In the genomic region with DNA sequence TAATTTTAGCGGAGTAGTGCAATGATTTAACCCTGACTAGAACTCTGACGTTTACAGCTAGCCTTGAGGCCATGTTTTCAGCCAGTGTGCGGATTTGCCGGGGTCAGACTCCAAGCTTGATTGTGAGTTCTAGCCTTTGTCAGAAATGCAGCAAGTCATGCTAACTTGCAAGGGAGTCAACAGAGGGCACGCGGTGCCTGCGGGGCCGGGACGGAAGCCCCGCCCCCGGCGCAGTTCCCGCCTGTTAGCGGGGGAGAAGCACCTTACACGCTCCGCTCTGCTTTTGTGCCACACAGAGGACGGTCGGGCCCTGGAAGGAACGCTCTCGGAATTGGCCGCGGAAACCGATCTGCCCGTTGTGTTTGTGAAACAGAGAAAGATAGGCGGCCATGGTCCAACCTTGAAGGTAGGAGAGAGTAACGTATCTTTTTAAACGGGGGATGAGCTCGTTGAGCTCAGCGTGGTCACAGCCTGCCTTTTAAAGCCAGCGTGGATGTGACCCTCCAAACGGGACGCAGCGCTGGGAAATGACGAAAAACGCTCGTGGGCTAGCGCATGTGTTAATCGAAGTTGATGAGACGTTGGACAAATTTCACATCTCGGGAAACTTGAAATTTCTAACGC, we compare ENCODE assay signal across 1 cellular context.
TF ChIP-seq lines count a peak whose summit lies in the region.

No MANE protein-coding gene starts in this region.

TF ChIP-seq in K562, 482 proteins besides CTCF, POLR2A, EP300 and RAD21 (continued from another document):
- TF ChIP-seq, protein P1, sequence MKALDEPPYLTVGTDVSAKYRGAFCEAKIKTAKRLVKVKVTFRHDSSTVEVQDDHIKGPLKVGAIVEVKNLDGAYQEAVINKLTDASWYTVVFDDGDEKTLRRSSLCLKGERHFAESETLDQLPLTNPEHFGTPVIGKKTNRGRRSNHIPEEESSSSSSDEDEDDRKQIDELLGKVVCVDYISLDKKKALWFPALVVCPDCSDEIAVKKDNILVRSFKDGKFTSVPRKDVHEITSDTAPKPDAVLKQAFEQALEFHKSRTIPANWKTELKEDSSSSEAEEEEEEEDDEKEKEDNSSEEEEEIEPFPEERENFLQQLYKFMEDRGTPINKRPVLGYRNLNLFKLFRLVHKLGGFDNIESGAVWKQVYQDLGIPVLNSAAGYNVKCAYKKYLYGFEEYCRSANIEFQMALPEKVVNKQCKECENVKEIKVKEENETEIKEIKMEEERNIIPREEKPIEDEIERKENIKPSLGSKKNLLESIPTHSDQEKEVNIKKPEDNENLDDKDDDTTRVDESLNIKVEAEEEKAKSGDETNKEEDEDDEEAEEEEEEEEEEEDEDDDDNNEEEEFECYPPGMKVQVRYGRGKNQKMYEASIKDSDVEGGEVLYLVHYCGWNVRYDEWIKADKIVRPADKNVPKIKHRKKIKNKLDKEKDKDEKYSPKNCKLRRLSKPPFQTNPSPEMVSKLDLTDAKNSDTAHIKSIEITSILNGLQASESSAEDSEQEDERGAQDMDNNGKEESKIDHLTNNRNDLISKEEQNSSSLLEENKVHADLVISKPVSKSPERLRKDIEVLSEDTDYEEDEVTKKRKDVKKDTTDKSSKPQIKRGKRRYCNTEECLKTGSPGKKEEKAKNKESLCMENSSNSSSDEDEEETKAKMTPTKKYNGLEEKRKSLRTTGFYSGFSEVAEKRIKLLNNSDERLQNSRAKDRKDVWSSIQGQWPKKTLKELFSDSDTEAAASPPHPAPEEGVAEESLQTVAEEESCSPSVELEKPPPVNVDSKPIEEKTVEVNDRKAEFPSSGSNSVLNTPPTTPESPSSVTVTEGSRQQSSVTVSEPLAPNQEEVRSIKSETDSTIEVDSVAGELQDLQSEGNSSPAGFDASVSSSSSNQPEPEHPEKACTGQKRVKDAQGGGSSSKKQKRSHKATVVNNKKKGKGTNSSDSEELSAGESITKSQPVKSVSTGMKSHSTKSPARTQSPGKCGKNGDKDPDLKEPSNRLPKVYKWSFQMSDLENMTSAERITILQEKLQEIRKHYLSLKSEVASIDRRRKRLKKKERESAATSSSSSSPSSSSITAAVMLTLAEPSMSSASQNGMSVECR (CRISPR knock-in tag; IDR thresholded peaks at IDR 0.05), result peak; percentile 84
- peak; percentile 97 to 98 for TF ChIP-seq FOXK2 (conservative IDR thresholded peaks at IDR 0.05 in 1 of 2, IDR thresholded peaks at IDR 0.05 in 1 of 2; ENCODE audit: low read depth in 2 of 2)
- TF ChIP-seq POLR2B (IDR thresholded peaks at IDR 0.05; ENCODE audit: low read depth, partially characterized antibody), result peak; percentile 47
- TF ChIP-seq ARID1B (IDR thresholded peaks at IDR 0.05), result no peak; the same call in 1 of the 2 replicates
- no peak for TF ChIP-seq ZNF764 (CRISPR knock-in tag; IDR thresholded peaks at IDR 0.05; ENCODE audit: low read depth)
- no peak for TF ChIP-seq ZFPM2 (CRISPR knock-in tag; IDR thresholded peaks at IDR 0.05)
- TF ChIP-seq, protein P2, sequence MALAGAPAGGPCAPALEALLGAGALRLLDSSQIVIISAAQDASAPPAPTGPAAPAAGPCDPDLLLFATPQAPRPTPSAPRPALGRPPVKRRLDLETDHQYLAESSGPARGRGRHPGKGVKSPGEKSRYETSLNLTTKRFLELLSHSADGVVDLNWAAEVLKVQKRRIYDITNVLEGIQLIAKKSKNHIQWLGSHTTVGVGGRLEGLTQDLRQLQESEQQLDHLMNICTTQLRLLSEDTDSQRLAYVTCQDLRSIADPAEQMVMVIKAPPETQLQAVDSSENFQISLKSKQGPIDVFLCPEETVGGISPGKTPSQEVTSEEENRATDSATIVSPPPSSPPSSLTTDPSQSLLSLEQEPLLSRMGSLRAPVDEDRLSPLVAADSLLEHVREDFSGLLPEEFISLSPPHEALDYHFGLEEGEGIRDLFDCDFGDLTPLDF (CRISPR knock-in tag; IDR thresholded peaks at IDR 0.05), result peak; percentile 93
- TF ChIP-seq TBP (optimal IDR thresholded peaks at IDR 0.05; ENCODE audit: low read depth, low read length), result peak; percentile 92
- 0 out of 2 replicates have a peak, but pooled peaks have one; percentile 69 for TF ChIP-seq GTF2F1 (IDR thresholded peaks at IDR 0.05; ENCODE audit: low read depth, low read length)
- TF ChIP-seq KDM5B (IDR thresholded peaks at IDR 0.05; ENCODE audit: insufficient replicate concordance, low read depth, low read length), result peak; percentile 81
- TF ChIP-seq PML (IDR thresholded peaks at IDR 0.05; ENCODE audit: low read length), result no peak; the same call in none of the 2 replicates
- no peak for TF ChIP-seq BRF1 (IDR thresholded peaks at IDR 0.05; ENCODE audit: borderline replicate concordance, extremely low read depth, insufficient read length)
- TF ChIP-seq, protein P3, sequence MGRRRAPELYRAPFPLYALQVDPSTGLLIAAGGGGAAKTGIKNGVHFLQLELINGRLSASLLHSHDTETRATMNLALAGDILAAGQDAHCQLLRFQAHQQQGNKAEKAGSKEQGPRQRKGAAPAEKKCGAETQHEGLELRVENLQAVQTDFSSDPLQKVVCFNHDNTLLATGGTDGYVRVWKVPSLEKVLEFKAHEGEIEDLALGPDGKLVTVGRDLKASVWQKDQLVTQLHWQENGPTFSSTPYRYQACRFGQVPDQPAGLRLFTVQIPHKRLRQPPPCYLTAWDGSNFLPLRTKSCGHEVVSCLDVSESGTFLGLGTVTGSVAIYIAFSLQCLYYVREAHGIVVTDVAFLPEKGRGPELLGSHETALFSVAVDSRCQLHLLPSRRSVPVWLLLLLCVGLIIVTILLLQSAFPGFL (CRISPR knock-in tag; IDR thresholded peaks at IDR 0.05), result peak; percentile 87; the same call in 1 of the 2 replicates
- TF ChIP-seq ZNF124 (CRISPR knock-in tag; IDR thresholded peaks at IDR 0.05), result no peak
- peak; percentile 5 for TF ChIP-seq ZFP36 (IDR thresholded peaks at IDR 0.05; ENCODE audit: low read depth, low read length, partially characterized antibody)
- no peak for TF ChIP-seq COPS2 (conservative IDR thresholded peaks at IDR 0.05)
- peak; percentile 77 for TF ChIP-seq CREB1 (IDR thresholded peaks at IDR 0.05)
- TF ChIP-seq CREB1 (CRISPR knock-in tag; IDR thresholded peaks at IDR 0.05), result peak; percentile 70; the same call in 1 of the 2 replicates
- TF ChIP-seq RBM17 (IDR thresholded peaks at IDR 0.05; ENCODE audit: borderline replicate concordance, low read depth, low read length), result no peak
- TF ChIP-seq, protein P4, sequence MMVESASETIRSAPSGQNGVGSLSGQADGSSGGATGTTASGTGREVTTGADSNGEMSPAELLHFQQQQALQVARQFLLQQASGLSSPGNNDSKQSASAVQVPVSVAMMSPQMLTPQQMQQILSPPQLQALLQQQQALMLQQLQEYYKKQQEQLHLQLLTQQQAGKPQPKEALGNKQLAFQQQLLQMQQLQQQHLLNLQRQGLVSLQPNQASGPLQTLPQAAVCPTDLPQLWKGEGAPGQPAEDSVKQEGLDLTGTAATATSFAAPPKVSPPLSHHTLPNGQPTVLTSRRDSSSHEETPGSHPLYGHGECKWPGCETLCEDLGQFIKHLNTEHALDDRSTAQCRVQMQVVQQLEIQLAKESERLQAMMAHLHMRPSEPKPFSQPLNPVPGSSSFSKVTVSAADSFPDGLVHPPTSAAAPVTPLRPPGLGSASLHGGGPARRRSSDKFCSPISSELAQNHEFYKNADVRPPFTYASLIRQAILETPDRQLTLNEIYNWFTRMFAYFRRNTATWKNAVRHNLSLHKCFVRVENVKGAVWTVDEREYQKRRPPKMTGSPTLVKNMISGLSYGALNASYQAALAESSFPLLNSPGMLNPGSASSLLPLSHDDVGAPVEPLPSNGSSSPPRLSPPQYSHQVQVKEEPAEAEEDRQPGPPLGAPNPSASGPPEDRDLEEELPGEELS (CRISPR knock-in tag; IDR thresholded peaks at IDR 0.05; ENCODE audit: borderline replicate concordance), result peak; percentile 78; the same call in 1 of the 2 replicates
- no peak for TF ChIP-seq CHD1 (IDR thresholded peaks at IDR 0.05; ENCODE audit: low read length)
